Comparison of ENCODE assay signal across 12 cellular contexts in genomic region chr16:23466162-23466885, GRCh38. TPM values are rescaled to one million over a fixed set of nuclear protein-coding genes. Genes with fewer than 3 reads are reported as not detected.
DNase-seq lines count a peak whose midpoint lies in the region; ATAC-seq and TF ChIP-seq lines count a peak whose summit lies in the region.
"Had no signal": no experiment of that assay in that cellular context is flagged by ENCODE, and none has a peak within 500 bp of the region (broad histone marks: within the 10 kb centered on the region; RNA-seq: fewer than 3 reads in every experiment).

No MANE protein-coding gene starts in this region.

- ATAC-seq in activated CD4-positive, CD25-positive, alpha-beta regulatory T cell treated with anti-CD3 and anti-CD28 coated beads, Interleukin-2, amount 50 U/mL, for 24 hours = peak; percentile 41 to 48

- TF ChIP-seq CTCF in cardiac fibroblast (IDR thresholded peaks at IDR 0.05; ENCODE audit: low read depth, low read length) (no peak), progenitor cell of endocrine pancreas (IDR thresholded peaks at IDR 0.05; ENCODE audit: unreplicated experiment) (no peak), GM10248 (IDR thresholded peaks at IDR 0.05; ENCODE audit: control extremely low read depth, extremely low read depth, low read depth, missing control alignments) (no peak)

- no peak for DNase-seq in activated CD4-positive, CD25-positive, alpha-beta regulatory T cell (lab: John Stamatoyannopoulos, UW)
- DNase-seq in M059J (ENCODE audit: low read depth) (peak; percentile 80), cardiac fibroblast (ENCODE audit: low read depth in 2 of 2) (peak; percentile 5 to 95), progenitor cell of endocrine pancreas (ENCODE audit: low spot score, unreplicated experiment) (no peak), NCI-H446 (lab: John Stamatoyannopoulos, UW) (no peak), SK-N-DZ (ENCODE audit: low spot score) (no peak), GM10248 (ENCODE audit: extremely low spot score) (no peak)
- DNase-seq: esophagus squamous epithelium, GDM1 had no signal

- H3K4me3 Mint-ChIP-seq in progenitor cell of endocrine pancreas (ENCODE audit: low read depth) = no peak overlapping the region

- peak overlapping the region; percentile 7 for H3K27ac Mint-ChIP-seq in progenitor cell of endocrine pancreas

- no peak overlapping the region for H3K4me3 ChIP-seq in cardiac fibroblast (replicated peaks in 1 of 2; ENCODE audit: low read depth in 2 of 2, low read length in 2 of 2)
- H3K4me3 ChIP-seq: ascending aorta, esophagus squamous epithelium, tibial nerve had no signal

- peaks cover 2% of the 10 kb centered on the region for H3K4me1 Mint-ChIP-seq in progenitor cell of endocrine pancreas (ENCODE audit: low read depth)

- peaks cover 17% of the 10 kb centered on the region for H3K36me3 Mint-ChIP-seq in progenitor cell of endocrine pancreas (ENCODE audit: insufficient read depth)

- H3K27me3 Mint-ChIP-seq in progenitor cell of endocrine pancreas = no peaks in the 10 kb centered on the region

- POLR2A ChIA-PET in GM10248 (lab: Yijun Ruan, JAX) = interaction anchor here (0.9 kb wide), 1 partner anchor 13 kb away, joined by 3 read pairs; no protein-coding TSS in a partner anchor

- no peaks in the 10 kb centered on the region for H3K9me3 Mint-ChIP-seq in progenitor cell of endocrine pancreas (ENCODE audit: low read depth)

- CTCF ChIA-PET in GM10248 (lab: Yijun Ruan, JAX) = interaction anchor here (2.4 kb wide), 1 partner anchor 32 kb away, joined by 10 read pairs; no protein-coding TSS in a partner anchor

RNA-seq across cellular contexts. Expression of gene COG7, which starts 13.3 kb away (rescaled TPM):
- 20.6 and 30.5 TPM in 2 replicates for total RNA-seq in M059J (2014; rRNA removed; shearing (Covaris generic))
- total RNA-seq in progenitor cell of endocrine pancreas = 24.9 and 28.3 TPM in 2 replicates
- 12.5 and 18.3 TPM in 2 replicates for polyA plus RNA-seq in SK-N-DZ (2014; cell fraction: cytosol; rRNA removed)
- 15.5 and 19.7 TPM in 2 replicates for polyA plus RNA-seq in SK-N-DZ (2014; cell fraction: nucleus; rRNA removed)

RNA-seq across cellular contexts. Expression of gene GGA2, which starts 44.0 kb away (rescaled TPM):
- 4.4 and 19.3 TPM in 2 replicates for total RNA-seq in M059J (2014; rRNA removed; shearing (Covaris generic))
- 87.5 and 89.9 TPM in 2 replicates for total RNA-seq in progenitor cell of endocrine pancreas
- polyA plus RNA-seq in SK-N-DZ (2014; cell fraction: cytosol; rRNA removed) = 57.7 and 67.8 TPM in 2 replicates
- 104 and 144 TPM in 2 replicates for polyA plus RNA-seq in SK-N-DZ (2014; cell fraction: nucleus; rRNA removed)

Comparison
In these comparisons a context has a peak if more than half of its experiments do, and no peak if none do; other contexts are left out.
1. DNase-seq: peak in M059J (single experiment) and cardiac fibroblast (2 of 2); none in activated CD4-positive, CD25-positive, alpha-beta regulatory T cell (0 of 4), progenitor cell of endocrine pancreas (single experiment), NCI-H446 (0 of 2), SK-N-DZ (single experiment) and GM10248 (single experiment).